19 cellular contexts compared by ENCODE assay signal in the genomic region with DNA sequence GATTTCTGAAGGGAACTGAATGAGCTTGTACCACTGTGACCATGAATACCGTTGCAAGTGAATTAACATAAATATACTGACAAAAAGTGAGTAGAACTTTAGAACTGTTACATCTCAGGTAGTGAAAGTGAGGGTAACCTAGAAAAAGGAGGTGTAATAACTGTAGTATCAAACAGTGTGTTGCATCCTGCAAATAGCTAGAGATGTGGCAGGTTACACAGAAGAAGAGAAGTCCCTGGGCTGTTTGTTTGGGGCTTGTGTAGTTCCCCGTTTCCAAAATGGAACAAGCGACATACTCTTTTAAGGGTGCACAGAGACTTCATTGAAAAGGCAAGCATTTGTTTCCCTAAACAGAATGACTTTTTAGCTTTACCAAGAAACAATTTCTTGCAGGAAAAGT.
DNase-seq lines count a peak whose midpoint lies in the region; ATAC-seq and TF ChIP-seq lines count a peak whose summit lies in the region.
"Had no signal": no experiment of that assay in that cellular context is flagged by ENCODE, and none has a peak within 500 bp of the region (broad histone marks: within the 10 kb centered on the region; RNA-seq: fewer than 3 reads in every experiment).

No MANE protein-coding gene starts in this region.

- no peak overlapping the region for H3K27ac ChIP-seq in right atrium auricular region
- H3K27ac ChIP-seq in osteoblast (ENCODE audit: low read depth, low read length): no peak overlapping the region
- H3K27ac ChIP-seq: C4-2B, SK-N-MC had no signal

- intact Hi-C loops in activated CD4-positive, alpha-beta memory T cell treated with anti-CD3 and anti-CD28 coated beads for 36 hours (cut with micrococcal nuclease): loop anchor here (1.0 to 10.0 kb wide), 7 partner anchors 9 to 996 kb away; no protein-coding TSS in a partner anchor

- no peaks in the 10 kb centered on the region for H3K79me2 ChIP-seq in osteoblast (ENCODE audit: insufficient read depth, low read length)

- H3K27me3 ChIP-seq in right atrium auricular region: no peaks in the 10 kb centered on the region
- H3K27me3 ChIP-seq in osteoblast (ENCODE audit: insufficient read depth, low read length): no peaks in the 10 kb centered on the region

- no peaks in the 10 kb centered on the region for H3K27me3 Mint-ChIP-seq in activated CD4-positive, alpha-beta memory T cell treated with anti-CD3 and anti-CD28 coated beads for 36 hours
- no peaks in the 10 kb centered on the region for H3K27me3 Mint-ChIP-seq in activated CD4-positive, alpha-beta memory T cell treated with anti-CD3 and anti-CD28 coated beads, Interleukin-2, amount 10 ng/mL, durations not matched to agents 7 days and 5 days
- no peaks in the 10 kb centered on the region for H3K27me3 Mint-ChIP-seq in natural killer cell treated with Interleukin-12 subunit alpha and Interleukin-12 subunit beta and Interleukin-15 and Interleukin-18, amount 100 ng/mL, for 72 hours

- no peaks in the 10 kb centered on the region for H4K20me1 ChIP-seq in osteoblast (ENCODE audit: insufficient read depth, low read length)

- H2AFZ ChIP-seq in osteoblast (ENCODE audit: low read length): no peak overlapping the region
- H2AFZ ChIP-seq: GM23338 had no signal

- H3K4me1 Mint-ChIP-seq in activated CD4-positive, alpha-beta memory T cell treated with anti-CD3 and anti-CD28 coated beads for 36 hours (ENCODE audit: low read depth): peaks cover 43% of the 10 kb centered on the region
- H3K4me1 Mint-ChIP-seq in activated CD4-positive, alpha-beta memory T cell treated with anti-CD3 and anti-CD28 coated beads, Interleukin-2, amount 10 ng/mL, durations not matched to agents 7 days and 5 days: peaks cover 34% of the 10 kb centered on the region
- peaks cover 47 to 49% of the 10 kb centered on the region in 2 donors for H3K4me1 Mint-ChIP-seq in natural killer cell treated with Interleukin-12 subunit alpha and Interleukin-12 subunit beta and Interleukin-15 and Interleukin-18, amount 100 ng/mL, for 72 hours (ENCODE audit: low read depth in 2 of 2)

- no peak overlapping the region for H3K4me2 ChIP-seq in osteoblast (ENCODE audit: insufficient read depth, low read length)
- H3K4me2 ChIP-seq: GM23338 had no signal

- H3K9me3 ChIP-seq in right atrium auricular region (peaks cover 0 to 11% of the 10 kb centered on the region in 2 donors), osteoblast (ENCODE audit: low read depth, low read length) (no peaks in the 10 kb centered on the region)

- H3K36me3 ChIP-seq in right atrium auricular region (no peaks in the 10 kb centered on the region), osteoblast (ENCODE audit: insufficient read depth, low read length) (no peaks in the 10 kb centered on the region)

- TF ChIP-seq CTCF in right atrium auricular region (IDR thresholded peaks at IDR 0.05) (no peak), osteoblast (IDR thresholded peaks at IDR 0.05; ENCODE audit: extremely low read depth, low read depth, low read length) (no peak)

- H3K4me3 ChIP-seq in right atrium auricular region: no peak overlapping the region
- H3K4me3 ChIP-seq in osteoblast (ENCODE audit: insufficient read depth, low read length): no peak overlapping the region
- H3K4me3 ChIP-seq: GM23338, SK-N-MC had no signal

- POLR2A ChIA-PET in activated CD4-positive, alpha-beta memory T cell treated with anti-CD3 and anti-CD28 coated beads for 36 hours (lab: Charles Lee): interaction anchor here (1.0 to 1.1 kb wide), 4 partner anchors 25 to 212 kb away, joined by 3 read pairs; no protein-coding TSS in a partner anchor
- POLR2A ChIA-PET in activated CD4-positive, alpha-beta memory T cell treated with anti-CD3 and anti-CD28 coated beads, Interleukin-2, amount 10 ng/mL, durations not matched to agents 7 days and 5 days (lab: Charles Lee): no interaction called here

- ATAC-seq in GM18511 (IDR thresholded peaks at IDR 0.05; ENCODE audit: unreplicated experiment) (peak; percentile 34), HG03175 (IDR thresholded peaks at IDR 0.05; ENCODE audit: unreplicated experiment) (peak; percentile 36), GM18873 (IDR thresholded peaks at IDR 0.05; ENCODE audit: low FRiP score, unreplicated experiment) (no peak)
- peak; percentile 53 to 76 for ATAC-seq in natural killer cell treated with Interleukin-12 subunit alpha and Interleukin-12 subunit beta and Interleukin-15 and Interleukin-18, amount 100 ng/mL, for 72 hours
- ATAC-seq: GM23338, Panc1, Right ventricle myocardium inferior had no signal

- CTCF ChIA-PET in activated CD4-positive, alpha-beta memory T cell treated with anti-CD3 and anti-CD28 coated beads for 36 hours (lab: Charles Lee): interaction anchor here (0.8 to 1.8 kb wide), 4 partner anchors 12 to 172 kb away, joined by 3 to 4 read pairs (median 3); no protein-coding TSS in a partner anchor
- CTCF ChIA-PET in activated CD4-positive, alpha-beta memory T cell treated with anti-CD3 and anti-CD28 coated beads, Interleukin-2, amount 10 ng/mL, durations not matched to agents 7 days and 5 days (lab: Charles Lee): interaction anchor here (1.1 kb wide), 1 partner anchor 213 kb away, joined by 4 read pairs; no protein-coding TSS in a partner anchor

- no peak overlapping the region for H3K4me3 Mint-ChIP-seq in activated CD4-positive, alpha-beta memory T cell treated with anti-CD3 and anti-CD28 coated beads for 36 hours
- H3K4me3 Mint-ChIP-seq in activated CD4-positive, alpha-beta memory T cell treated with anti-CD3 and anti-CD28 coated beads, Interleukin-2, amount 10 ng/mL, durations not matched to agents 7 days and 5 days: no peak overlapping the region
- H3K4me3 Mint-ChIP-seq in natural killer cell treated with Interleukin-12 subunit alpha and Interleukin-12 subunit beta and Interleukin-15 and Interleukin-18, amount 100 ng/mL, for 72 hours: peak overlapping the region; percentile 83
- H3K4me3 Mint-ChIP-seq: GM23338 had no signal

- H3K4me1 ChIP-seq in right atrium auricular region: peaks cover 0 to 36% of the 10 kb centered on the region in 2 donors
- peaks cover under 1% of the 10 kb centered on the region for H3K4me1 ChIP-seq in osteoblast (ENCODE audit: insufficient read depth, low read length)

- H3K27ac Mint-ChIP-seq in activated CD4-positive, alpha-beta memory T cell treated with anti-CD3 and anti-CD28 coated beads for 36 hours: peak overlapping the region; percentile 56
- no peak overlapping the region for H3K27ac Mint-ChIP-seq in activated CD4-positive, alpha-beta memory T cell treated with anti-CD3 and anti-CD28 coated beads, Interleukin-2, amount 10 ng/mL, durations not matched to agents 7 days and 5 days
- H3K27ac Mint-ChIP-seq in natural killer cell treated with Interleukin-12 subunit alpha and Interleukin-12 subunit beta and Interleukin-15 and Interleukin-18, amount 100 ng/mL, for 72 hours: peak overlapping the region; percentile 93 to 99
- H3K27ac Mint-ChIP-seq: GM23338 had no signal

- no peak for DNase-seq in activated CD4-positive, alpha-beta memory T cell treated with anti-CD3 and anti-CD28 coated beads for 36 hours
- no peak for DNase-seq in activated CD4-positive, alpha-beta memory T cell treated with anti-CD3 and anti-CD28 coated beads, Interleukin-2, amount 10 ng/mL, durations not matched to agents 7 days and 5 days
- no peak for DNase-seq in natural killer cell treated with Interleukin-12 subunit alpha and Interleukin-12 subunit beta and Interleukin-15 and Interleukin-18, amount 100 ng/mL, for 72 hours (ENCODE audit: low spot score)
- DNase-seq in right atrium auricular region (ENCODE audit: low spot score) (no peak), osteoblast (ENCODE audit: insufficient read length, low spot score, missing footprints) (no peak)
- DNase-seq: DMS79, Kasumi-1, NCI-H1417, NCI-H1930, NCI-H2171 treated with DMSO at 0.1 percent for 48 hours, NCI-H774 had no signal

- peaks cover 10% of the 10 kb centered on the region for H3K9me3 Mint-ChIP-seq in activated CD4-positive, alpha-beta memory T cell treated with anti-CD3 and anti-CD28 coated beads for 36 hours
- peaks cover 3% of the 10 kb centered on the region for H3K9me3 Mint-ChIP-seq in activated CD4-positive, alpha-beta memory T cell treated with anti-CD3 and anti-CD28 coated beads, Interleukin-2, amount 10 ng/mL, durations not matched to agents 7 days and 5 days
- peaks cover 8% of the 10 kb centered on the region for H3K9me3 Mint-ChIP-seq in natural killer cell treated with Interleukin-12 subunit alpha and Interleukin-12 subunit beta and Interleukin-15 and Interleukin-18, amount 100 ng/mL, for 72 hours
- H3K9me3 Mint-ChIP-seq: GM23338 had no signal

- H3K36me3 Mint-ChIP-seq in activated CD4-positive, alpha-beta memory T cell treated with anti-CD3 and anti-CD28 coated beads for 36 hours: peaks cover 10% of the 10 kb centered on the region
- peaks cover 7% of the 10 kb centered on the region for H3K36me3 Mint-ChIP-seq in activated CD4-positive, alpha-beta memory T cell treated with anti-CD3 and anti-CD28 coated beads, Interleukin-2, amount 10 ng/mL, durations not matched to agents 7 days and 5 days (ENCODE audit: low read depth)
- peaks cover 31% of the 10 kb centered on the region for H3K36me3 Mint-ChIP-seq in natural killer cell treated with Interleukin-12 subunit alpha and Interleukin-12 subunit beta and Interleukin-15 and Interleukin-18, amount 100 ng/mL, for 72 hours
